Comparison of ENCODE assay signal across 1 cellular context in the genomic region with DNA sequence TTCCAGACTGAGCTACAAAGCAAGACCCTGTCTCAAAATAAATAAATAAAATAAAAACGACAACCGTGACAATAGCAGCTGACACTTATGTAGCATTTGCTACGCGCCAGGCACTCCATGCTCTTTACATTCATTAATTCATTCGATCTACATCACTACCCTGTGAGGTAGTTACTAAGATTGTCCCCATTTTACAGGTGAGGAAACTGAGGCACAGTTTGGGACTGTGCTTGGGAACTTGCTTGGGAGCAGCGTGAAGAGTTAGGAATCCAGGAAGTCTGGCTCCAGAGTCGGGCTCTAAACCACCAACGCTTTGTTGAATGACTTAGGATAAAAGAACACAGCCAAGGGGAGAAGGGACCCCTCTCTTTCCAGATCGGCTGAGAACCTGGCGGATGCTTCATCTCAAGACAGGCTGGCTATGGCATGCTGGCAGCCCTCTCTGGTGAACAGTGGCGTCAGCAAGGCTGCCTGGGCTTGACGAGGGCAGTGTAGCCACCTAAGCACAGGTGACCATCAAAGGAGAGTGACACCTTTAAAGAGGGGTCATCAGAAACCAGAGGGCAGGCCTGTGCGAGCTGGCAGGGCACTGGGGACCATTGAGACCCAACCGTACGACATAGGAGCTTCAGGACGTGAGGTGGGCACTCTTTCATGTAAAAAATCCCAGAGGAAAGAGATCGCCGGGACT.
TF ChIP-seq lines count a peak whose summit lies in the region.

No MANE protein-coding gene starts in this region.

TF ChIP-seq in SK-N-SH, 30 proteins besides CTCF, POLR2A, EP300 and RAD21:
- TF ChIP-seq JUND (IDR thresholded peaks at IDR 0.05) = no peak
- TF ChIP-seq, protein P1, sequence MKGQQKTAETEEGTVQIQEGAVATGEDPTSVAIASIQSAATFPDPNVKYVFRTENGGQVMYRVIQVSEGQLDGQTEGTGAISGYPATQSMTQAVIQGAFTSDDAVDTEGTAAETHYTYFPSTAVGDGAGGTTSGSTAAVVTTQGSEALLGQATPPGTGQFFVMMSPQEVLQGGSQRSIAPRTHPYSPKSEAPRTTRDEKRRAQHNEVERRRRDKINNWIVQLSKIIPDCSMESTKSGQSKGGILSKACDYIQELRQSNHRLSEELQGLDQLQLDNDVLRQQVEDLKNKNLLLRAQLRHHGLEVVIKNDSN (IDR thresholded peaks at IDR 0.05; ENCODE audit: borderline replicate concordance, low read depth) = no peak
- no peak for TF ChIP-seq RCOR1 (IDR thresholded peaks at IDR 0.05; ENCODE audit: low read length)
- TF ChIP-seq NRF1 (IDR thresholded peaks at IDR 0.05; ENCODE audit: low read depth, low read length) = no peak
- no peak for TF ChIP-seq POLR2AphosphoS5 (IDR thresholded peaks at IDR 0.05; ENCODE audit: low read depth, low read length)
- no peak for TF ChIP-seq EZH2phosphoT487 (IDR thresholded peaks at IDR 0.05; ENCODE audit: borderline replicate concordance, low read depth)
